In the genomic region with DNA sequence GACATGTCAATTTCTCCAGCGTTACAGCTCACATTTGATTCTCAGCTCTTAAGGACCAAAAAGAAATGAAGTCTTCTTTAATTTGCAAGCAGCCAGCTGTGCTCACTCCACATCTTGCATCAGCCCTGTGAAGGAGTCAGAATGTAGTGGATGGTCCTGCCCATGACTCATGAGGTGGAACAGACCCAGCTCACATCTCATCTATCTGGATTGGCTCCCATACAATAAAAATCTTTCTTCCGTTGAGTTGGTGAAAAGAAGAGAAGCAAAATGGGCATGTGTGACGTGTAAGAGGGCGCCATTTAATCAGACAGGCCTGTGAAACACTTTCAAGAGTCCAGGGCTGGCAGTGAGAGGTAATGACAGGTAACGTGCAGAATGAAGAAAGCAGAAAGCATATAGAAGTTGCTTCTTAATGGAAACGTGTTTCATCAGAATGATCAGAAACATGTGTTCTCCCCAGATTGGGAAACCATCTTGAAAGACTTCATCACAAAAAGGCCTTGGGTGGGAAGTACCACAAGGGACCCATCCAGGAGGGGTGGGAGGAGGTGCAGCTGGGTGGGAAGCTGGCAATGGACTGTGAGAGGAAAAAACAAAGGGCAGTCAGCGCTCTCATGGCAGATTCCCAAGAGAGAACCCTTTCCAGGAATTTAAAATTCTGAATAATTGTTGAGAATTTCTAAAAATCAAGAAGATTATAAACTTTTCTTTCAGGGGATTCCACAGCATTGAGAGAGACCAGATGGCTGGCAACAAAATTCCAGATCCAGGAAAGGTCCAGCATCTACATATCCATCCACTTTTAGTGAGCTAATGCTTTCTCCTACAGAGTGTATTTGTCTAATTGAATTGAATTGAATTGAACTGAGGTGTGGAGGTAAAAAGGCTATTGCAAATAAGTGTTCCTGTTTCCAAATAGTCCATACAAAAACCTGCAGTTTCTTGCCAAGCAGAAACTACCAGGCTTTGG, we compare ENCODE assay signal across 10 cellular contexts. TPM values are rescaled to one million over a fixed set of nuclear protein-coding genes. Genes with fewer than 3 reads are reported as not detected.
DNase-seq lines count a peak whose midpoint lies in the region; ATAC-seq and TF ChIP-seq lines count a peak whose summit lies in the region.
"Had no signal": no experiment of that assay in that cellular context is flagged by ENCODE, and none has a peak within 500 bp of the region (broad histone marks: within the 10 kb centered on the region; RNA-seq: fewer than 3 reads in every experiment).

No MANE protein-coding gene starts in this region.

- H2AFZ ChIP-seq in Karpas-422 (ENCODE audit: low read length), result no peak overlapping the region; the same call in 1 of the 2 replicates

- H3K4me3 ChIP-seq in Karpas-422 (ENCODE audit: low read length), result no peak overlapping the region

- peaks cover 41% of the 10 kb centered on the region for H3K4me1 ChIP-seq in Karpas-422 (ENCODE audit: low read length)

- no peak overlapping the region for H3K4me2 ChIP-seq in Karpas-422 (ENCODE audit: low read depth, low read length, poor library complexity, severe bottlenecking)

- TF ChIP-seq CTCF in AG09319 (IDR thresholded peaks at IDR 0.05; ENCODE audit: low read depth, low read length), result no peak

- ATAC-seq in HG03469 (IDR thresholded peaks at IDR 0.05; ENCODE audit: unreplicated experiment), result no peak

- no peaks in the 10 kb centered on the region for H3K9me3 ChIP-seq in Karpas-422 (ENCODE audit: low read length)

- peak overlapping the region; percentile 28; the same call in 1 of the 2 replicates for H3K27ac ChIP-seq in Karpas-422 (ENCODE audit: low read length)

- no peaks in the 10 kb centered on the region for H4K20me1 ChIP-seq in Karpas-422 (ENCODE audit: insufficient read depth, low read depth, low read length)

- H3K9ac ChIP-seq in Karpas-422 (ENCODE audit: low read length), result peak overlapping the region; percentile 7; the same call in 1 of the 2 replicates

- DNase-seq in AG09319 (ENCODE audit: extremely low read depth, low read depth) (peak; percentile 92), Karpas-422 (no peak), dedifferentiated amniotic fluid mesenchymal stem cell (ENCODE audit: extremely low spot score) (peak; percentile 94), non-pigmented ciliary epithelial cell (ENCODE audit: low read depth) (peak; percentile 82), NCI-H345 (lab: John Stamatoyannopoulos, UW) (no peak), occipital lobe (lab: John Stamatoyannopoulos, UW) (no peak), NCI-H187 treated with DMSO at 0.1 percent for 48 hours (lab: John Stamatoyannopoulos, UW) (no peak)
- DNase-seq: effector CD4-positive, alpha-beta T cell; NCI-H446 treated with DMSO at 0.1 percent for 48 hours had no signal

- no peaks in the 10 kb centered on the region for H3K79me2 ChIP-seq in Karpas-422 (ENCODE audit: low read length)

- H3K9me2 ChIP-seq in Karpas-422 (replicated peaks; ENCODE audit: insufficient read depth, low read length), result no peaks in the 10 kb centered on the region

- H3K36me3 ChIP-seq in Karpas-422 (ENCODE audit: insufficient read depth, low read length), result no peaks in the 10 kb centered on the region

- H3K27me3 ChIP-seq in Karpas-422 (ENCODE audit: low read length), result no peaks in the 10 kb centered on the region

RNA-seq across cellular contexts. Expression of a gene that starts 57.0 kb away (rescaled TPM):
- total RNA-seq in Karpas-422 (2014; rRNA removed; shearing (Covaris generic); ENCODE audit: low replicate concordance), result 129 and 135 TPM in 2 replicates
- total RNA-seq in occipital lobe, result 14.0 TPM

Comparison
In these comparisons a context has a peak if more than half of its experiments do, and no peak if none do; other contexts are left out.
1. DNase-seq: peak in AG09319 (single experiment), dedifferentiated amniotic fluid mesenchymal stem cell (single experiment) and non-pigmented ciliary epithelial cell (single experiment); none in Karpas-422 (single experiment), NCI-H345 (single experiment), occipital lobe (single experiment) and NCI-H187 treated with DMSO at 0.1 percent for 48 hours (single experiment).